ENCODE assay signal across 8 cellular contexts in genomic region chr7:129825005-129825553, GRCh38.
DNase-seq lines count a peak whose midpoint lies in the region; ATAC-seq and TF ChIP-seq lines count a peak whose summit lies in the region.

No MANE protein-coding gene starts in this region.

- H3K9me3 ChIP-seq in HUES48 (ENCODE audit: control insufficient read depth, insufficient read depth, low read length) (no peaks in the 10 kb centered on the region), NT2/D1 (ENCODE audit: insufficient read depth, low read length) (no peaks in the 10 kb centered on the region), adrenal gland (replicated peaks in 1 of 3) (no peaks in the 10 kb centered on the region), right cardiac atrium (ENCODE audit: control insufficient read depth, low read length) (no peaks in the 10 kb centered on the region), prostate gland (no peaks in the 10 kb centered on the region)

- intact Hi-C loops in adrenal gland (cut with DNase I) (loop anchor here (5.0 kb wide), 3 partner anchors 158 to 187 kb away; no protein-coding TSS in a partner anchor), right cardiac atrium (cut with DNase I) (loop anchor here (5.0 to 10.0 kb wide), 4 partner anchors 158 to 187 kb away; no protein-coding TSS in a partner anchor), prostate gland (cut with DNase I) (loop anchor here (2.0 to 10.0 kb wide), 4 partner anchors 160 to 460 kb away; partner anchors contain the start of gene NRF1)

- H3K4me1 ChIP-seq in HUES48 (ENCODE audit: control insufficient read depth, insufficient read depth, low read length) = peaks cover 11% of the 10 kb centered on the region
- peaks cover 13% of the 10 kb centered on the region for H3K4me1 ChIP-seq in NT2/D1 (ENCODE audit: insufficient read depth, insufficient read length)
- H3K4me1 ChIP-seq in adrenal gland (replicated peaks in 1 of 2) = peaks cover 4 to 26% of the 10 kb centered on the region in 2 donors
- peaks cover 4% of the 10 kb centered on the region for H3K4me1 ChIP-seq in right cardiac atrium (ENCODE audit: control insufficient read depth, insufficient read depth, low read length)
- H3K4me1 ChIP-seq in prostate gland (replicated peaks) = no peaks in the 10 kb centered on the region

- no peaks in the 10 kb centered on the region for H3K36me3 ChIP-seq in HUES48 (ENCODE audit: control insufficient read depth, insufficient read depth, low read length)
- no peaks in the 10 kb centered on the region for H3K36me3 ChIP-seq in NT2/D1 (ENCODE audit: insufficient read depth, insufficient read length, low read length)
- H3K36me3 ChIP-seq in adrenal gland (replicated peaks in 1 of 2) = no peaks in the 10 kb centered on the region
- no peaks in the 10 kb centered on the region for H3K36me3 ChIP-seq in prostate gland

- TF ChIP-seq CTCF in adrenal gland (IDR thresholded peaks at IDR 0.05) (no peak), prostate gland (IDR thresholded peaks at IDR 0.05) (peak in 2 of 4 experiments; percentile 38 to 45)

- WGBS in adrenal gland, 4 donors = 1 to 4% (median 3%) methylated on average over 11 to 23 of the region's 23 CpGs
- WGBS in right cardiac atrium = 2% methylated on average over 23 of the region's 23 CpGs
- 1% methylated on average over 23 of the region's 23 CpGs for WGBS in prostate gland

- ATAC-seq in GM21423 (IDR thresholded peaks at IDR 0.05; ENCODE audit: unreplicated experiment) = peak; percentile 37
- peak; percentile 79 to 83 for ATAC-seq in right cardiac atrium

- peak; percentile 88 for DNase-seq in DMS79 treated with DMSO at 0.1 percent for 48 hours (lab: John Stamatoyannopoulos, UW)
- peak; percentile 93 for DNase-seq in NT2/D1 (ENCODE audit: low read depth, low spot score)
- peak; percentile 45 to 74 (median 65) for DNase-seq in adrenal gland
- peak; percentile 70 to 87 (median 82) for DNase-seq in right cardiac atrium
- peak; percentile 60 for DNase-seq in prostate gland (ENCODE audit: low spot score)
- no peak for DNase-seq in effector CD4-positive, alpha-beta T cell

- H3K4me3 ChIP-seq in HUES48 (ENCODE audit: low read depth, low read length) (peak overlapping the region; percentile 72), NT2/D1 (ENCODE audit: insufficient read length, low read depth) (peak overlapping the region; percentile 68), adrenal gland (peak overlapping the region; percentile 17 to 69 (median 54)), right cardiac atrium (ENCODE audit: low read length) (peak overlapping the region; percentile 46), prostate gland (peak overlapping the region; percentile 46 to 57)

- TF ChIP-seq POLR2A in adrenal gland (IDR thresholded peaks at IDR 0.05) (no peak), prostate gland (IDR thresholded peaks at IDR 0.05) (no peak)

- H3K9ac ChIP-seq in HUES48 (ENCODE audit: low read depth, low read length) (0 out of 2 replicates have a peak overlapping the region, but pooled peaks have one; percentile 36), NT2/D1 (ENCODE audit: insufficient read length, low read depth) (peak overlapping the region; percentile 76)

- H3K27ac ChIP-seq in HUES48 (ENCODE audit: low read depth, low read length) = peak overlapping the region; percentile 72
- H3K27ac ChIP-seq in adrenal gland = peak overlapping the region in 2 of 5 donors; percentile 21 to 89
- no peak overlapping the region for H3K27ac ChIP-seq in right cardiac atrium (ENCODE audit: low read length)
- peak overlapping the region; percentile 67 to 74 for H3K27ac ChIP-seq in prostate gland

- H3K27me3 ChIP-seq in HUES48 (ENCODE audit: control insufficient read depth, insufficient read depth, low read length) = no peaks in the 10 kb centered on the region
- H3K27me3 ChIP-seq in NT2/D1 (ENCODE audit: insufficient read depth, insufficient read length) = no peaks in the 10 kb centered on the region
- H3K27me3 ChIP-seq in adrenal gland = no peaks in the 10 kb centered on the region
- H3K27me3 ChIP-seq in right cardiac atrium (ENCODE audit: control insufficient read depth, insufficient read depth) = no peaks in the 10 kb centered on the region
- H3K27me3 ChIP-seq in prostate gland (replicated peaks; ENCODE audit: insufficient read depth) = no peaks in the 10 kb centered on the region
